17 cellular contexts compared by ENCODE assay signal in the genomic region with DNA sequence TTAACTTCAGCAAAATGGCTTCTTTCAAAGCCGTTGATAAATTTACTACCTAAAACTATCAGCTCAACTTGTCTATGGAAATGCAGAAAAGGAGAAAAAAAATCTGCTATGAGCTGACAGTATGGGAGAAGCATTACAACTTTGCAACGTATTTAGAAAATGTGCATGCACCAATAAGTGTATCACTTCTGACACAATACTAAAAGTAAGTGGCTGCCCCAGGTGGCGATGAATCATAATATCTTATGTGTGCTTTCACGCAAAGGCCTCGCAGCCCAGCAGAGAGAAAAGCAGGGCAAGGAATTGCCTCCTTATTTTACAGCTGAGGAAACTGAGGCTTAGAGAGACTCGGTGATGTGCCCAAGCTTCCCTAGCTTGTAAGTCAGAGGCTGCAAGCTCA.
"Had no signal": no experiment of that assay in that cellular context is flagged by ENCODE, and none has a peak within 500 bp of the region (broad histone marks: within the 10 kb centered on the region; RNA-seq: fewer than 3 reads in every experiment).

No MANE protein-coding gene starts in this region.

- H3K4me3 ChIP-seq: K562 had no signal

- DNase-seq: Kasumi-1, NCI-H1048, NCI-H1105, NCI-H1417, NCI-H1436 treated with DMSO at 0.1 percent for 48 hours, NCI-H1694 treated with DMSO at 0.1 percent for 48 hours, NCI-H1930, NCI-H2081, NCI-H2107, NCI-H2227 treated with DMSO at 0.1 percent for 48 hours, NCI-H524 treated with DMSO at 0.1 percent for 48 hours, NCI-H69, NCI-H774, SHP77, SK-N-SH, SW 1271 had no signal
